8 cellular contexts compared by ENCODE assay signal in the genomic region with DNA sequence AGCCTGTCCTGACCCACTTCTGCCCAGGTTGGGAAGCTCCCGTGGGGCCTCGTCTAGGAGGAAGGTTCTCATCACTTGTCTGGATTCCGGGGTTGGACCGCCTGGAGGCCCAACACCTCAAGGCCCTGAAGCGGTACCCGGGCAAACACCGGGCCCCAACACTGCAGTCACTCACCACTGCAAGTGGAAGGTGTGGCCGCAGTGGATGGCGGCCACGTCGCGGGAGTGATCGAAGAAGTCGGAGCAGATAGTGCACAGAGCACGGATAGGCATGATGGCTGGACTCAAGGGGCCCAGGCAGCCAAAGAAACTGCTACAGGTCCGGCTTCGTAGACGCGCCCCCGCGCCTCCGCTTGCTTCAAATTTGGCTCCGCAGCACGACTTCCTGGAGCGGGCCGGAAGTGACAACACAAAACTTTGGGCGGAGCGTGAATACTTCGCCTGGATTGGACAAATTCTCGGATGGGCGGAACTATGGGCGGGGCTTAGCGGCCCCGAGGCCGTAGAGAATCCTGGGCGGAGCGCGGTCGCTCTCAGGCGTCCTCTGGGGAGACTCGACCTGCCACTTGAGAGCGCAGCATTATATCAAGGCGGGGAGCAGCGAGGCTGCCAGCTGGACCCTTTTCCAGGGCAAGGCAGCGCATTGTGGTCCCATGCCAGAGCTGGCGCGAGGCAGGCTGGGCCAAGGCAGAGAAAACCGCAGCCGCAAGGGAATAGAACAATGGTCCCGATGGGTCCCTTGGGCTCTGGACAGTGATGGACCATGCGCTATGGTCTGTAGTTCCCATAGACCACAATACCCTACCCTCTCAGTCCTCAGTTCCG. TPM values are rescaled to one million over a fixed set of nuclear protein-coding genes. Genes with fewer than 3 reads are reported as not detected.
DNase-seq lines count a peak whose midpoint lies in the region; ATAC-seq, FAIRE-seq and TF ChIP-seq lines count a peak whose summit lies in the region.

A gene with protein sequence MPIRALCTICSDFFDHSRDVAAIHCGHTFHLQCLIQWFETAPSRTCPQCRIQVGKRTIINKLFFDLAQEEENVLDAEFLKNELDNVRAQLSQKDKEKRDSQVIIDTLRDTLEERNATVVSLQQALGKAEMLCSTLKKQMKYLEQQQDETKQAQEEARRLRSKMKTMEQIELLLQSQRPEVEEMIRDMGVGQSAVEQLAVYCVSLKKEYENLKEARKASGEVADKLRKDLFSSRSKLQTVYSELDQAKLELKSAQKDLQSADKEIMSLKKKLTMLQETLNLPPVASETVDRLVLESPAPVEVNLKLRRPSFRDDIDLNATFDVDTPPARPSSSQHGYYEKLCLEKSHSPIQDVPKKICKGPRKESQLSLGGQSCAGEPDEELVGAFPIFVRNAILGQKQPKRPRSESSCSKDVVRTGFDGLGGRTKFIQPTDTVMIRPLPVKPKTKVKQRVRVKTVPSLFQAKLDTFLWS (minus strand): TSS at position 384 of the 825 bp plus-strand sequence. CDS start 111 bp downstream, at position 273.

- H3K4me3 ChIP-seq in astrocyte (ENCODE audit: insufficient read depth, low read depth, low read length) (peak within 1 kb of the TSS; percentile 84), rectal smooth muscle tissue (ENCODE audit: low read length) (peak within 1 kb of the TSS; percentile 90), aorta (ENCODE audit: low read length in 2 of 2) (peak within 1 kb of the TSS; percentile 8 to 27)

- H3K9me3 ChIP-seq in astrocyte (ENCODE audit: insufficient read depth, low read depth, low read length) (no peaks in the 10 kb centered on the region), aorta (ENCODE audit: control insufficient read depth, low read length) (no peaks in the 10 kb centered on the region)

- H3K36me3 ChIP-seq in astrocyte (ENCODE audit: insufficient read depth, low read length) (no peaks in the 10 kb centered on the region), rectal smooth muscle tissue (ENCODE audit: control insufficient read depth, insufficient read depth, low read length) (no peaks in the 10 kb centered on the region), aorta (ENCODE audit: control insufficient read depth in 1 of 2, insufficient read depth in 2 of 2, low read length in 1 of 2) (no peaks in the 10 kb centered on the region)

- peak within 1 kb of the TSS; percentile 81 for H3K9ac ChIP-seq in astrocyte (ENCODE audit: low read length)
- no peak within 1 kb of the TSS for H3K9ac ChIP-seq in rectal smooth muscle tissue (ENCODE audit: low read length)

- DNase-seq in GM18507 (ENCODE audit: extremely low spot score, insufficient read length, low read depth) (peak; percentile 97), NCI-H2029 (lab: John Stamatoyannopoulos, UW) (peak; percentile 79), T-helper 22 cell (ENCODE audit: low read depth) (peak; percentile 83), astrocyte (ENCODE audit: low read depth) (peak; percentile 80), hepatic stellate cell (ENCODE audit: low spot score) (peak; percentile 99), aorta (peak; percentile 96 to 97)

- H3K4me3 Mint-ChIP-seq in astrocyte (ENCODE audit: unreplicated experiment): peak within 1 kb of the TSS; percentile 90

- peak; percentile 99 for FAIRE-seq in GM18507 (lab: Jason Lieb, UNC)
- FAIRE-seq in astrocyte (lab: Jason Lieb, UNC): peak; percentile 23

- H3K4me1 Mint-ChIP-seq in astrocyte (ENCODE audit: low read depth, unreplicated experiment): peaks cover 2% of the 10 kb centered on the region

- 1% methylated on average over 52 of the region's 52 CpGs for WGBS in aorta, 2 donors

- no peaks in the 10 kb centered on the region for H3K27me3 ChIP-seq in astrocyte (ENCODE audit: insufficient read depth, low read length)
- no peaks in the 10 kb centered on the region for H3K27me3 ChIP-seq in rectal smooth muscle tissue (ENCODE audit: control insufficient read depth, insufficient read depth, low read length)
- no peaks in the 10 kb centered on the region for H3K27me3 ChIP-seq in aorta (ENCODE audit: control insufficient read depth in 1 of 2, insufficient read depth in 2 of 2, low read length in 1 of 2)

- H3K27ac ChIP-seq in astrocyte (ENCODE audit: low read depth, low read length): peak within 1 kb of the TSS; percentile 47
- H3K27ac ChIP-seq in rectal smooth muscle tissue (ENCODE audit: low read depth, low read length): peak within 1 kb of the TSS; percentile 86
- H3K27ac ChIP-seq in aorta (ENCODE audit: low read depth in 1 of 2, low read length in 2 of 2): peak within 1 kb of the TSS in 1 of 2 donors; percentile 59

- peaks cover 5% of the 10 kb centered on the region for H3K4me1 ChIP-seq in astrocyte (ENCODE audit: insufficient read depth, low read length)
- H3K4me1 ChIP-seq in rectal smooth muscle tissue (ENCODE audit: control insufficient read depth, insufficient read depth, low read length): peaks cover 6% of the 10 kb centered on the region
- no peaks in the 10 kb centered on the region for H3K4me1 ChIP-seq in aorta (ENCODE audit: control insufficient read depth in 1 of 2, insufficient read depth in 2 of 2, low read length in 2 of 2)

- no peak for TF ChIP-seq CTCF in astrocyte (IDR thresholded peaks at IDR 0.05; ENCODE audit: insufficient read depth, low read depth, low read length)

- peak; percentile 97 for ATAC-seq in HG02970 (IDR thresholded peaks at IDR 0.05; ENCODE audit: low FRiP score, unreplicated experiment)
- ATAC-seq in aorta (ENCODE audit: low FRiP score): peak; percentile 96

- H3K36me3 Mint-ChIP-seq in astrocyte (ENCODE audit: low read depth, unreplicated experiment): no peaks in the 10 kb centered on the region

- peak within 1 kb of the TSS; percentile 97 for H2AFZ ChIP-seq in astrocyte (ENCODE audit: low read depth, low read length)

- H3K27ac Mint-ChIP-seq in astrocyte (ENCODE audit: unreplicated experiment): peak within 1 kb of the TSS; percentile 78

- peaks cover 8% of the 10 kb centered on the region for H3K27me3 Mint-ChIP-seq in astrocyte (ENCODE audit: low read depth, unreplicated experiment)

- H3K79me2 ChIP-seq in astrocyte (ENCODE audit: insufficient read depth, low read length): peaks cover 18% of the 10 kb centered on the region

- intact Hi-C loops in aorta (cut with DNase I): loop anchor here in 1 of 2 donors (1.0 kb wide), 1 partner anchor 44 kb away; no protein-coding TSS in a partner anchor

- H4K20me1 ChIP-seq in astrocyte (ENCODE audit: insufficient read depth, low read length): no peaks in the 10 kb centered on the region

- H3K4me2 ChIP-seq in astrocyte (ENCODE audit: low read length): peak within 1 kb of the TSS; percentile 95

- H3K9me3 Mint-ChIP-seq in astrocyte (ENCODE audit: unreplicated experiment): no peaks in the 10 kb centered on the region

RNA-seq across cellular contexts. Expression of the gene that starts here (rescaled TPM):
- 3.2 and 3.4 TPM in 2 replicates for total RNA-seq in astrocyte
- 1 to 10 TPM in 1 of 2 donors, under 1 TPM in 1; 0.94 to 2.6 TPM for total RNA-seq in aorta
- polyA plus RNA-seq in aorta: 1 to 10 TPM in 1 of 2 donors, under 1 TPM in 1; 0.63 to 3.1 TPM

Comparison
In these comparisons a context has a peak if more than half of its experiments do, and no peak if none do; other contexts are left out.
1. H3K4me3 ChIP-seq: peak in every context shown above with its lines; median percentile 90 in rectal smooth muscle tissue; 84 in astrocyte; 18 in aorta.